Comparison of ENCODE assay signal across 17 cellular contexts in genomic region chr3:169215461-169215860, GRCh38.
A peak's percentile ranks its signal among the peaks of the same experiment; 100 is the strongest.
DNase-seq lines count a peak whose midpoint lies in the region; FAIRE-seq and TF ChIP-seq lines count a peak whose summit lies in the region.
"Had no signal": no experiment of that assay in that cellular context is flagged by ENCODE, and none has a peak within 500 bp of the region (broad histone marks: within the 10 kb centered on the region; RNA-seq: fewer than 3 reads in every experiment).

No MANE protein-coding gene starts in this region.

- H3K27ac Mint-ChIP-seq in MCF 10A (ENCODE audit: low read depth, unreplicated experiment): no peak overlapping the region
- H3K27ac Mint-ChIP-seq: B cell; CD4-positive, alpha-beta T cell had no signal

- intact Hi-C loops in mammary epithelial cell (cut with micrococcal nuclease): loop anchor here (5.0 kb wide), 2 partner anchors 173 to 392 kb away; no protein-coding TSS in a partner anchor
- intact Hi-C loops in MCF 10A (cut with micrococcal nuclease): no loop called here
- intact Hi-C loops in endothelial cell of umbilical vein (cut with micrococcal nuclease): loop anchor here (5.0 kb wide), 2 partner anchors 173 to 263 kb away; no protein-coding TSS in a partner anchor

- no peaks in the 10 kb centered on the region for H3K4me1 ChIP-seq in mammary epithelial cell (ENCODE audit: insufficient read depth, low read length)
- peaks cover 23% of the 10 kb centered on the region for H3K4me1 ChIP-seq in endothelial cell of umbilical vein (ENCODE audit: control insufficient read depth, extremely low read depth, insufficient read depth, low read length)

- in situ Hi-C loops in mammary epithelial cell (cut with MboI; ENCODE audit: low sequenced_read_pairs in 2 of 2): no loop called here

- H3K4me3 Mint-ChIP-seq in MCF 10A (ENCODE audit: unreplicated experiment): no peak overlapping the region
- H3K4me3 Mint-ChIP-seq: B cell; CD4-positive, alpha-beta T cell had no signal

- CTCF ChIA-PET in mammary epithelial cell (lab: Charles Lee; ENCODE audit: low non-redundant PET) (interaction anchor here (0.6 kb wide), 1 partner anchor 130 kb away, joined by 5 read pairs; no protein-coding TSS in a partner anchor), MCF 10A (lab: Yijun Ruan, JAX) (no interaction called here), endothelial cell of umbilical vein (lab: Charles Lee) (interaction anchor here (0.7 to 2.7 kb wide), 2 partner anchors 66 to 455 kb away, joined by 3 to 16 read pairs; no protein-coding TSS in a partner anchor)

- no peaks in the 10 kb centered on the region for H3K9me1 ChIP-seq in endothelial cell of umbilical vein (replicated peaks; ENCODE audit: control insufficient read depth, extremely low read depth, insufficient read depth, low read length)

- no peaks in the 10 kb centered on the region for H3K9me3 ChIP-seq in mammary epithelial cell (replicated peaks; ENCODE audit: insufficient read depth, low read length)
- H3K9me3 ChIP-seq in endothelial cell of umbilical vein (replicated peaks; ENCODE audit: control insufficient read depth, insufficient read depth, low read length): no peaks in the 10 kb centered on the region

- H3K4me2 ChIP-seq in mammary epithelial cell (ENCODE audit: insufficient read depth, low read depth, low read length) (no peak overlapping the region), endothelial cell of umbilical vein (ENCODE audit: insufficient read depth, low read length) (peak overlapping the region; percentile 57)

- H3K9ac ChIP-seq in mammary epithelial cell (ENCODE audit: insufficient read depth, low read length): no peak overlapping the region
- H3K9ac ChIP-seq in endothelial cell of umbilical vein (replicated peaks; ENCODE audit: extremely low read depth, insufficient read depth, low read length): peak overlapping the region; percentile 30

- H2AFZ ChIP-seq in mammary epithelial cell (ENCODE audit: low read depth, low read length) (peak overlapping the region; percentile 33), endothelial cell of umbilical vein (ENCODE audit: low read depth, low read length) (peak overlapping the region; percentile 31)

- BruUV-seq in mammary epithelial cell (replicated peaks; lab: Mats Ljungman, UMichigan) (no TSS peak), MCF 10A (replicated peaks; lab: Mats Ljungman, UMichigan) (no TSS peak), endothelial cell of umbilical vein (replicated peaks; lab: Mats Ljungman, UMichigan) (no TSS peak)

- no peaks in the 10 kb centered on the region for H3K27me3 ChIP-seq in mammary epithelial cell (ENCODE audit: insufficient read depth, low read length)
- H3K27me3 ChIP-seq in endothelial cell of umbilical vein (ENCODE audit: control insufficient read depth in 2 of 2, insufficient read depth in 2 of 2, low read length in 2 of 2): no peaks in the 10 kb centered on the region

- no peaks in the 10 kb centered on the region for H3K9me3 Mint-ChIP-seq in MCF 10A (ENCODE audit: unreplicated experiment)
- H3K9me3 Mint-ChIP-seq: CD4-positive, alpha-beta T cell had no signal

- H3K79me2 ChIP-seq in mammary epithelial cell (ENCODE audit: insufficient read depth, low read length): no peaks in the 10 kb centered on the region
- H3K79me2 ChIP-seq in endothelial cell of umbilical vein (ENCODE audit: control insufficient read depth, insufficient read depth, low read length): no peaks in the 10 kb centered on the region

- H3K4me3 ChIP-seq in mammary epithelial cell (replicated peaks in 1 of 3; ENCODE audit: insufficient read depth in 1 of 3, low read depth in 2 of 3, low read length in 3 of 3) (no peak overlapping the region), endothelial cell of umbilical vein (replicated peaks in 1 of 3; ENCODE audit: insufficient read depth in 1 of 3, low read depth in 1 of 3, low read length in 3 of 3) (no peak overlapping the region)

- POLR2A ChIA-PET in MCF 10A (lab: Yijun Ruan, JAX): interaction anchor here (0.7 kb wide), 1 partner anchor 22 kb away, joined by 4 read pairs; no protein-coding TSS in a partner anchor
- POLR2A ChIA-PET in endothelial cell of umbilical vein (lab: Charles Lee): no interaction called here

- DNase-seq in mammary epithelial cell (no peak), MCF 10A (ENCODE audit: unreplicated experiment) (no peak), endothelial cell of umbilical vein (ENCODE audit: low read depth, low spot score) (peak; percentile 80), NCI-H2227 (lab: John Stamatoyannopoulos, UW; ENCODE audit: unreplicated experiment) (no peak), T1000 (lab: John Stamatoyannopoulos, UW) (no peak), DMS79 treated with DMSO at 0.1 percent for 48 hours (lab: John Stamatoyannopoulos, UW) (no peak)
- DNase-seq: C1 segment of cervical spinal cord; CD4-positive, alpha-beta T cell; COR-L47; DMS153; DND-41; GF-D8 had no signal

- H3K4me1 Mint-ChIP-seq in MCF 10A (ENCODE audit: insufficient read depth, unreplicated experiment): peaks cover 9% of the 10 kb centered on the region
- H3K4me1 Mint-ChIP-seq: B cell had no signal

- H3K27ac ChIP-seq in mammary epithelial cell (ENCODE audit: insufficient read depth, low read depth, low read length) (no peak overlapping the region), endothelial cell of umbilical vein (ENCODE audit: insufficient read depth, low read depth, low read length) (peak overlapping the region; percentile 62)
- H3K27ac ChIP-seq: HL-60 had no signal

- H3K36me3 Mint-ChIP-seq in MCF 10A (ENCODE audit: insufficient read depth, unreplicated experiment): no peaks in the 10 kb centered on the region

- H4K20me1 ChIP-seq in mammary epithelial cell (ENCODE audit: insufficient read depth, low read length) (no peaks in the 10 kb centered on the region), endothelial cell of umbilical vein (replicated peaks; ENCODE audit: control insufficient read depth, extremely low read depth, insufficient read depth, low read length) (no peaks in the 10 kb centered on the region)

- TF ChIP-seq CTCF in mammary epithelial cell (conservative IDR thresholded peaks at IDR 0.05 in 1 of 2, IDR thresholded peaks at IDR 0.05 in 1 of 2; ENCODE audit: extremely low read depth in 1 of 2, insufficient read depth in 1 of 2, low read depth in 1 of 2, low read length in 2 of 2): no peak
- no peak for TF ChIP-seq CTCF in MCF 10A (IDR thresholded peaks at IDR 0.05; ENCODE audit: unreplicated experiment)
- no peak for TF ChIP-seq CTCF in endothelial cell of umbilical vein (IDR thresholded peaks at IDR 0.05; ENCODE audit: extremely low read depth in 1 of 2, insufficient read depth in 1 of 2, low read depth in 1 of 2, low read length in 2 of 2)

- dilution Hi-C loops in mammary epithelial cell (cut with HindIII; ENCODE audit: low sequenced_read_pairs) (no loop called here), endothelial cell of umbilical vein (cut with MboI; ENCODE audit: extremely low pct_ligation_motif_present, low sequenced_read_pairs) (no loop called here)

- no peaks in the 10 kb centered on the region for H3K36me3 ChIP-seq in mammary epithelial cell (ENCODE audit: insufficient read depth, low read length)
- H3K36me3 ChIP-seq in endothelial cell of umbilical vein (ENCODE audit: control insufficient read depth in 2 of 2, extremely low read depth in 1 of 2, insufficient read depth in 2 of 2, low read length in 2 of 2): no peaks in the 10 kb centered on the region

- peak; percentile 59 for FAIRE-seq in endothelial cell of umbilical vein (lab: Jason Lieb, UNC)
- FAIRE-seq: D721Med, GM19239 had no signal

- 67% methylated on average over 3 of the region's 3 CpGs for WGBS in mammary epithelial cell (ENCODE audit: low coverage, missing lambda C conversion rate)

- peak; percentile 59; the same call in 1 of the 2 replicates for TF ChIP-seq EP300 in Ishikawa (IDR thresholded peaks at IDR 0.05; ENCODE audit: borderline replicate concordance)

- no peak for TF ChIP-seq POLR2A in endothelial cell of umbilical vein (IDR thresholded peaks at IDR 0.05; ENCODE audit: low read depth, low read length)

- no peaks in the 10 kb centered on the region for H3K27me3 Mint-ChIP-seq in MCF 10A (ENCODE audit: insufficient read depth, unreplicated experiment)
- H3K27me3 Mint-ChIP-seq: B cell; CD4-positive, alpha-beta T cell had no signal

- no peak for TF ChIP-seq RAD21 in Ishikawa (IDR thresholded peaks at IDR 0.05; ENCODE audit: low read depth)

TF ChIP-seq in Ishikawa, 13 proteins besides CTCF, POLR2A, EP300 and RAD21 (continues in another document):
- TF ChIP-seq TEAD4 (IDR thresholded peaks at IDR 0.05): peak; percentile 8; the same call in 1 of the 2 replicates

TF ChIP-seq in endothelial cell of umbilical vein, 7 proteins besides CTCF, POLR2A, EP300 and RAD21:
- TF ChIP-seq EZH2 (IDR thresholded peaks at IDR 0.05; ENCODE audit: borderline replicate concordance, low read depth, low read length, severe bottlenecking) (no peak), MYC (IDR thresholded peaks at IDR 0.05; ENCODE audit: low read depth, low read length) (no peak), POLR2AphosphoS5 (IDR thresholded peaks at IDR 0.05; ENCODE audit: insufficient read depth, low read depth, low read length) (no peak), GATA2 (IDR thresholded peaks at IDR 0.05; ENCODE audit: insufficient read depth, insufficient read length, low read depth, low read length) (no peak), FOS (IDR thresholded peaks at IDR 0.05; ENCODE audit: borderline replicate concordance, insufficient read depth, low read length) (peak; percentile 16), MAX (IDR thresholded peaks at IDR 0.05; ENCODE audit: insufficient read depth, insufficient read length) (no peak)
